In genomic region chr2:144364988-144365738, GRCh38 we compare ENCODE assay signal across 10 cellular contexts.
DNase-seq lines count a peak whose midpoint lies in the region; ATAC-seq lines count a peak whose summit lies in the region.
"Had no signal": no experiment of that assay in that cellular context is flagged by ENCODE, and none has a peak within 500 bp of the region (broad histone marks: within the 10 kb centered on the region; RNA-seq: fewer than 3 reads in every experiment).

No MANE protein-coding gene starts in this region.

- DNase-seq in AG20443 (ENCODE audit: low spot score) (peak; percentile 33), brain pericyte (ENCODE audit: low read depth, low spot score) (peak; percentile 82), SW 1271 (lab: John Stamatoyannopoulos, UW) (no peak), HuH-7 (ENCODE audit: low spot score) (no peak), head of caudate nucleus (no peak)
- DNase-seq: activated CD8-positive, alpha-beta T cell treated with anti-CD3 and anti-CD28 coated beads for 36 hours; NCI-H510A had no signal

- intact Hi-C loops in head of caudate nucleus (cut with DNase I): no loop called here

- ATAC-seq in GM19467 (IDR thresholded peaks at IDR 0.05; ENCODE audit: unreplicated experiment) (peak; percentile 75), HG03095 (IDR thresholded peaks at IDR 0.05; ENCODE audit: unreplicated experiment) (peak; percentile 86), GM19395 (IDR thresholded peaks at IDR 0.05; ENCODE audit: unreplicated experiment) (no peak)
- ATAC-seq: activated CD8-positive, alpha-beta T cell treated with anti-CD3 and anti-CD28 coated beads for 36 hours had no signal

Comparison
In these comparisons a context has a peak if more than half of its experiments do, and no peak if none do; other contexts are left out.
1. DNase-seq: peak in AG20443 (single experiment) and brain pericyte (single experiment); none in SW 1271 (0 of 2), HuH-7 (single experiment) and head of caudate nucleus (0 of 42).